In genomic region chr7:129855234-129855673, GRCh38 we compare ENCODE assay signal across 1 cellular context.
TF ChIP-seq lines count a peak whose summit lies in the region.

No MANE protein-coding gene starts in this region.

TF ChIP-seq in SK-N-SH, 30 proteins besides CTCF, POLR2A, EP300 and RAD21 (continued from another document):
- TF ChIP-seq, protein P1, sequence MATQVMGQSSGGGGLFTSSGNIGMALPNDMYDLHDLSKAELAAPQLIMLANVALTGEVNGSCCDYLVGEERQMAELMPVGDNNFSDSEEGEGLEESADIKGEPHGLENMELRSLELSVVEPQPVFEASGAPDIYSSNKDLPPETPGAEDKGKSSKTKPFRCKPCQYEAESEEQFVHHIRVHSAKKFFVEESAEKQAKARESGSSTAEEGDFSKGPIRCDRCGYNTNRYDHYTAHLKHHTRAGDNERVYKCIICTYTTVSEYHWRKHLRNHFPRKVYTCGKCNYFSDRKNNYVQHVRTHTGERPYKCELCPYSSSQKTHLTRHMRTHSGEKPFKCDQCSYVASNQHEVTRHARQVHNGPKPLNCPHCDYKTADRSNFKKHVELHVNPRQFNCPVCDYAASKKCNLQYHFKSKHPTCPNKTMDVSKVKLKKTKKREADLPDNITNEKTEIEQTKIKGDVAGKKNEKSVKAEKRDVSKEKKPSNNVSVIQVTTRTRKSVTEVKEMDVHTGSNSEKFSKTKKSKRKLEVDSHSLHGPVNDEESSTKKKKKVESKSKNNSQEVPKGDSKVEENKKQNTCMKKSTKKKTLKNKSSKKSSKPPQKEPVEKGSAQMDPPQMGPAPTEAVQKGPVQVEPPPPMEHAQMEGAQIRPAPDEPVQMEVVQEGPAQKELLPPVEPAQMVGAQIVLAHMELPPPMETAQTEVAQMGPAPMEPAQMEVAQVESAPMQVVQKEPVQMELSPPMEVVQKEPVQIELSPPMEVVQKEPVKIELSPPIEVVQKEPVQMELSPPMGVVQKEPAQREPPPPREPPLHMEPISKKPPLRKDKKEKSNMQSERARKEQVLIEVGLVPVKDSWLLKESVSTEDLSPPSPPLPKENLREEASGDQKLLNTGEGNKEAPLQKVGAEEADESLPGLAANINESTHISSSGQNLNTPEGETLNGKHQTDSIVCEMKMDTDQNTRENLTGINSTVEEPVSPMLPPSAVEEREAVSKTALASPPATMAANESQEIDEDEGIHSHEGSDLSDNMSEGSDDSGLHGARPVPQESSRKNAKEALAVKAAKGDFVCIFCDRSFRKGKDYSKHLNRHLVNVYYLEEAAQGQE (IDR thresholded peaks at IDR 0.05; ENCODE audit: low read depth, low read length), result no peak
- TF ChIP-seq RFX5 (IDR thresholded peaks at IDR 0.05; ENCODE audit: low read length), result no peak
- peak; percentile 98 for TF ChIP-seq NFIC (IDR thresholded peaks at IDR 0.05; ENCODE audit: borderline replicate concordance)
- peak; percentile 100 for TF ChIP-seq TCF12 (IDR thresholded peaks at IDR 0.05)
- TF ChIP-seq USF1 (IDR thresholded peaks at IDR 0.05; ENCODE audit: borderline replicate concordance, low read depth), result peak; percentile 86
- peak; percentile 82 for TF ChIP-seq MAX (IDR thresholded peaks at IDR 0.05; ENCODE audit: low read depth)
- TF ChIP-seq SMC3 (IDR thresholded peaks at IDR 0.05; ENCODE audit: low read depth, low read length), result no peak
- peak; percentile 92; the same call in 1 of the 2 replicates for TF ChIP-seq MEF2A (IDR thresholded peaks at IDR 0.05; ENCODE audit: borderline replicate concordance, low read depth)
- peak; percentile 96 for TF ChIP-seq FOSL2 (IDR thresholded peaks at IDR 0.05; ENCODE audit: borderline replicate concordance, low read depth)
- peak; percentile 94 for TF ChIP-seq RXRA (IDR thresholded peaks at IDR 0.05; ENCODE audit: borderline replicate concordance, low read depth)
- TF ChIP-seq GATA2 (CRISPR knock-in tag; IDR thresholded peaks at IDR 0.05), result no peak
- peak; percentile 40; the same call in 1 of the 2 replicates for TF ChIP-seq RCOR1 (IDR thresholded peaks at IDR 0.05; ENCODE audit: low read length)
- peak; percentile 99 for TF ChIP-seq FOXM1 (IDR thresholded peaks at IDR 0.05; ENCODE audit: low read depth)
- TF ChIP-seq ELF1 (IDR thresholded peaks at IDR 0.05), result no peak; the same call in 1 of the 2 replicates
- no peak for TF ChIP-seq CHD2 (IDR thresholded peaks at IDR 0.05; ENCODE audit: low read length, partially characterized antibody)
- TF ChIP-seq PBX3 (IDR thresholded peaks at IDR 0.05), result peak; percentile 92
- TF ChIP-seq JUND (IDR thresholded peaks at IDR 0.05), result peak; percentile 99
- TF ChIP-seq YY1 (IDR thresholded peaks at IDR 0.05; ENCODE audit: low read depth), result peak; percentile 81; the same call in 1 of the 2 replicates
- no peak for TF ChIP-seq IRF3 (IDR thresholded peaks at IDR 0.05; ENCODE audit: low read depth, low read length)
- TF ChIP-seq TEAD4 (IDR thresholded peaks at IDR 0.05; ENCODE audit: borderline replicate concordance, insufficient read depth), result peak; percentile 98
- TF ChIP-seq MXI1 (IDR thresholded peaks at IDR 0.05; ENCODE audit: low read depth, low read length), result no peak
- TF ChIP-seq TAF1 (IDR thresholded peaks at IDR 0.05; ENCODE audit: borderline replicate concordance, low read depth, low read length), result no peak
